Comparison of ENCODE assay signal across 8 cellular contexts in the genomic region with DNA sequence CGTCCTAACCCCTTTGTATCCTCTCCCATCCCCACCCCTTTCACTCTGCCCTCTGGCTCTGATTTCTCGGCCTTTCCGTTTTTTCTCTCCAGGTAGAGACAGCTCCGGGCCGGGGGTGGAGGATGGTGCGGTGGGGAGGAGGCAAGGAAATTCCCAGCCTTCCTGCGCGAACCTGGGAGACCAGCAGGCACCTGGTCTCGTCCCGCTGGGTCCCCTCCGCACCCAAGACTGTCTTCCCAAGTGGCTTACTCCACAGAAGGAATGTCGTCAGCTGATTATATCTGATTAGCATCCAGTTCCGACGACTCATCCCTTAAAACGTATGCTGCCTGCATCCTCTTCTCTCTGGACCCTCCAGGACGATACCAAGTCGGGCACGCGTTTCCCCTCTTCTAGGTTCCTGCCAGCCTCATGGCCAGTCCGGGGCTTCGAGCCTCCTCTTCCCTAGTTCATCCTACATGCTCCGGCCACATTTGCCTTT. TPM values are rescaled to one million over a fixed set of nuclear protein-coding genes. Genes with fewer than 3 reads are reported as not detected.
A peak's percentile ranks its signal among the peaks of the same experiment; 100 is the strongest.
DNase-seq lines count a peak whose midpoint lies in the region; ATAC-seq and TF ChIP-seq lines count a peak whose summit lies in the region.

No MANE protein-coding gene starts in this region.

- no peak overlapping the region for H3K9ac ChIP-seq in mucosa of rectum (ENCODE audit: low read depth in 1 of 2, low read length in 2 of 2)

- H3K4me3 ChIP-seq in choroid plexus epithelial cell (ENCODE audit: low read depth, low read length) (peak overlapping the region; percentile 75), mucosa of rectum (ENCODE audit: low read length in 2 of 2) (peak overlapping the region; percentile 33 to 50)

- H3K27me3 ChIP-seq in mucosa of rectum (ENCODE audit: control insufficient read depth in 2 of 2, insufficient read depth in 2 of 2, low read length in 2 of 2): peaks cover 10 to 11% of the 10 kb centered on the region in 2 donors

- H3K9me3 ChIP-seq in mucosa of rectum (ENCODE audit: control insufficient read depth in 2 of 2, low read length in 2 of 2): no peaks in the 10 kb centered on the region

- H3K36me3 ChIP-seq in mucosa of rectum (ENCODE audit: control insufficient read depth in 2 of 2, insufficient read depth in 2 of 2, low read length in 2 of 2): no peaks in the 10 kb centered on the region

- DNase-seq in COLO668 (lab: John Stamatoyannopoulos, UW; ENCODE audit: unreplicated experiment): peak; percentile 4
- peak; percentile 40 for DNase-seq in M059J (ENCODE audit: low read depth)
- DNase-seq in choroid plexus epithelial cell (ENCODE audit: low read depth): peak; percentile 39
- no peak for DNase-seq in medulla oblongata (ENCODE audit: extremely low spot score)
- DNase-seq in NCI-H524 treated with DMSO at 0.1 percent for 48 hours (lab: John Stamatoyannopoulos, UW): no peak

- H3K4me1 ChIP-seq in mucosa of rectum (ENCODE audit: control insufficient read depth in 2 of 2, insufficient read depth in 2 of 2, low read length in 2 of 2): peaks cover 0 to 3% of the 10 kb centered on the region in 2 donors

- ATAC-seq in GM21737 (IDR thresholded peaks at IDR 0.05; ENCODE audit: unreplicated experiment): no peak
- no peak for ATAC-seq in GM18907 (IDR thresholded peaks at IDR 0.05; ENCODE audit: unreplicated experiment)

- TF ChIP-seq CTCF in choroid plexus epithelial cell (conservative IDR thresholded peaks at IDR 0.05; ENCODE audit: low read depth, low read length): no peak

- no peak overlapping the region for H3K27ac ChIP-seq in mucosa of rectum (ENCODE audit: low read depth in 2 of 2, low read length in 2 of 2)

RNA-seq across cellular contexts. Expression of gene CAPRIN2, which starts 42.2 kb away (rescaled TPM):
- 11.5 and 22.2 TPM in 2 replicates for total RNA-seq in M059J (2014; rRNA removed; shearing (Covaris generic))

Comparison
In these comparisons a context has a peak if more than half of its experiments do, and no peak if none do; other contexts are left out.
1. DNase-seq: peak in COLO668 (single experiment), M059J (single experiment) and choroid plexus epithelial cell (single experiment); none in medulla oblongata (single experiment) and NCI-H524 treated with DMSO at 0.1 percent for 48 hours (single experiment).